Comparison of ENCODE assay signal across 8 cellular contexts in the genomic region with DNA sequence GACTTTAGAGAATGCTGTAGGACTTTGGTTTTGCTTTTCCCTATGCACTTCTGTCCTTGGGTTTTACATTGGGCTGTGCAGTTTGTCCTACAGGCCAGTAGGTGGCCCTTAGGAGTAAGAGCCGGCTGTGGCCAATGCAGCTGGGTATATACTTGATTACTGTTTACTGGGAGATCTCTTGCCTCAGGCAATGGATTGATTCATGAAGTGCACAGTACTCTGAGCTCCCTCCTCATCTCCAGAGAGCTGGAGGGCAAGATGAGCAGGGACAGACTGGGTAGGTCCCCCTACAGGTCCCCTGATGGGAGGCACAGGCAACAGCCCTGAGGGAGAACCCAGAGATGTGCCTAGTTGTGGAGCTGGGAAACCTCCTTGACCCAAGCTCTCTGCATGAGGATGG.
DNase-seq lines count a peak whose midpoint lies in the region; ATAC-seq and TF ChIP-seq lines count a peak whose summit lies in the region.

No MANE protein-coding gene starts in this region.

- H3K9me3 Mint-ChIP-seq in chondrocyte (ENCODE audit: low read depth) (peaks cover 4% of the 10 kb centered on the region), memory B cell (no peaks in the 10 kb centered on the region)

- H3K27me3 Mint-ChIP-seq in chondrocyte (ENCODE audit: low read depth) (peaks cover 3% of the 10 kb centered on the region), memory B cell (peaks cover 1% of the 10 kb centered on the region)

- H3K36me3 Mint-ChIP-seq in chondrocyte (ENCODE audit: low read depth) (no peaks in the 10 kb centered on the region), memory B cell (no peaks in the 10 kb centered on the region)

- ATAC-seq in GM18861 (IDR thresholded peaks at IDR 0.05; ENCODE audit: unreplicated experiment): peak; percentile 96
- ATAC-seq in HG02885 (IDR thresholded peaks at IDR 0.05; ENCODE audit: poor library complexity, unreplicated experiment): peak; percentile 98
- peak; percentile 44 for ATAC-seq in memory B cell (ENCODE audit: low read depth)

- no peak overlapping the region for H3K27ac Mint-ChIP-seq in chondrocyte (ENCODE audit: unreplicated experiment)
- H3K27ac Mint-ChIP-seq in memory B cell: no peak overlapping the region

- in situ Hi-C loops in Caki2 (cut with HindIII; ENCODE audit: low pct_unique_long_range_greater_than_20kb, low sequenced_read_pairs): no loop called here

- H3K4me1 Mint-ChIP-seq in chondrocyte (ENCODE audit: low read depth) (no peaks in the 10 kb centered on the region), memory B cell (no peaks in the 10 kb centered on the region)

- DNase-seq in Caki2 (ENCODE audit: low read depth) (peak; percentile 23), NCI-H69 (lab: John Stamatoyannopoulos, UW) (peak; percentile 80), chondrocyte (ENCODE audit: low spot score) (no peak), memory B cell (ENCODE audit: low spot score in 2 of 2) (no peak), KG1 (lab: John Stamatoyannopoulos, UW) (no peak)
- DNase-seq in activated CD4-positive, CD25-positive, alpha-beta regulatory T cell treated with anti-CD3 and anti-CD28 coated beads, Interleukin-2, amount 50 U/mL, for 72 hours: no peak

- TF ChIP-seq CTCF in chondrocyte (IDR thresholded peaks at IDR 0.05): peak; percentile 77

- H3K4me3 Mint-ChIP-seq in chondrocyte (ENCODE audit: unreplicated experiment): no peak overlapping the region
- no peak overlapping the region for H3K4me3 Mint-ChIP-seq in memory B cell

Comparison
In these comparisons a context has a peak if more than half of its experiments do, and no peak if none do; other contexts are left out.
1. DNase-seq: peak in Caki2 (single experiment) and NCI-H69 (single experiment); none in chondrocyte (single experiment), memory B cell (0 of 2), KG1 (single experiment) and activated CD4-positive, CD25-positive, alpha-beta regulatory T cell treated with anti-CD3 and anti-CD28 coated beads, Interleukin-2, amount 50 U/mL, for 72 hours (single experiment).
2. ATAC-seq: peak in every context shown above with its lines; median percentile 98 in HG02885; 96 in GM18861; 44 in memory B cell.